In genomic region chr10:69896601-69897000, GRCh38 we compare ENCODE assay signal across 22 cellular contexts.
DNase-seq lines count a peak whose midpoint lies in the region; ATAC-seq, FAIRE-seq and TF ChIP-seq lines count a peak whose summit lies in the region.
"Had no signal": no experiment of that assay in that cellular context is flagged by ENCODE, and none has a peak within 500 bp of the region (broad histone marks: within the 10 kb centered on the region; RNA-seq: fewer than 3 reads in every experiment).

No MANE protein-coding gene starts in this region.

- H3K9ac ChIP-seq in astrocyte (ENCODE audit: low read length): peak overlapping the region; percentile 77

- WGBS in spleen, 5 donors: 83 to 94% (median 85%) methylated on average over 9 to 10 of the region's 10 CpGs
- 62 to 71% methylated on average over 4 to 10 of the region's 10 CpGs for WGBS in upper lobe of left lung, 2 donors

- H3K4me3 Mint-ChIP-seq in astrocyte (ENCODE audit: unreplicated experiment): no peak overlapping the region
- H3K4me3 Mint-ChIP-seq: CD14-positive monocyte; IgD-negative memory B cell; stimulated activated naive CD8-positive, alpha-beta T cell treated with anti-CD3 and anti-CD28 coated beads, Interleukin-15, Interleukin-2, amounts not matched to agents 100 ng/mL and 50 ng/mL, for 24 hours had no signal

- H3K36me3 ChIP-seq in astrocyte (ENCODE audit: insufficient read depth, low read length) (no peaks in the 10 kb centered on the region), spleen (no peaks in the 10 kb centered on the region), upper lobe of left lung (no peaks in the 10 kb centered on the region)
- H3K36me3 ChIP-seq: esophagus muscularis mucosa, left lung, ovary, sigmoid colon had no signal

- H3K4me1 ChIP-seq in astrocyte (ENCODE audit: insufficient read depth, low read length) (peaks cover 10% of the 10 kb centered on the region), spleen (no peaks in the 10 kb centered on the region), upper lobe of left lung (peaks cover 0 to 11% (median 3%) of the 10 kb centered on the region in 4 donors)

- DNase-seq in NCI-H2227 (lab: John Stamatoyannopoulos, UW; ENCODE audit: unreplicated experiment) (peak; percentile 8), NCI-H2227 treated with DMSO at 0.1 percent for 48 hours (lab: John Stamatoyannopoulos, UW) (no peak), astrocyte (ENCODE audit: low read depth) (no peak), myocyte (ENCODE audit: low read depth) (peak; percentile 77), spleen (peak; percentile 68), NK-92 (lab: John Stamatoyannopoulos, UW; ENCODE audit: unreplicated experiment) (no peak), upper lobe of left lung (no peak)
- DNase-seq: activated CD4-positive, alpha-beta T cell treated with anti-CD3 and anti-CD28 coated beads, Interleukin-2, amount 50 U/mL, for 48 hours; cerebellar nuclear complex; effector CD8-positive, alpha-beta T cell; left lung; NCI-H1436 treated with DMSO at 0.1 percent for 48 hours; ovary; SHP77; sigmoid colon had no signal

- H3K4me2 ChIP-seq in astrocyte (ENCODE audit: low read length): no peak overlapping the region

- peaks cover 12% of the 10 kb centered on the region for H3K4me1 Mint-ChIP-seq in astrocyte (ENCODE audit: low read depth, unreplicated experiment)
- H3K4me1 Mint-ChIP-seq: CD14-positive monocyte had no signal

- no peak for TF ChIP-seq POLR2A in spleen (IDR thresholded peaks at IDR 0.05)
- TF ChIP-seq POLR2A in upper lobe of left lung (IDR thresholded peaks at IDR 0.05): no peak

- peaks cover 53% of the 10 kb centered on the region for H3K27me3 Mint-ChIP-seq in astrocyte (ENCODE audit: low read depth, unreplicated experiment)
- H3K27me3 Mint-ChIP-seq: IgD-negative memory B cell; stimulated activated naive CD8-positive, alpha-beta T cell treated with anti-CD3 and anti-CD28 coated beads, Interleukin-15, Interleukin-2, amounts not matched to agents 100 ng/mL and 50 ng/mL, for 24 hours had no signal

- TF ChIP-seq CTCF in astrocyte (IDR thresholded peaks at IDR 0.05; ENCODE audit: insufficient read depth, low read depth, low read length) (no peak), spleen (IDR thresholded peaks at IDR 0.05 in 8 of 11, conservative IDR thresholded peaks at IDR 0.05 in 3 of 11) (no peak), upper lobe of left lung (IDR thresholded peaks at IDR 0.05) (no peak)

- no peaks in the 10 kb centered on the region for H3K36me3 Mint-ChIP-seq in astrocyte (ENCODE audit: low read depth, unreplicated experiment)
- H3K36me3 Mint-ChIP-seq: CD14-positive monocyte, IgD-negative memory B cell had no signal

- no peaks in the 10 kb centered on the region for H4K20me1 ChIP-seq in astrocyte (ENCODE audit: insufficient read depth, low read length)

- no peak for FAIRE-seq in astrocyte (lab: Jason Lieb, UNC)
- FAIRE-seq: A204.1, GM12892 had no signal

- H3K27ac Mint-ChIP-seq in astrocyte (ENCODE audit: unreplicated experiment): no peak overlapping the region
- H3K27ac Mint-ChIP-seq: CD14-positive monocyte; IgD-negative memory B cell; stimulated activated naive CD8-positive, alpha-beta T cell treated with anti-CD3 and anti-CD28 coated beads, Interleukin-15, Interleukin-2, amounts not matched to agents 100 ng/mL and 50 ng/mL, for 24 hours had no signal

- peak overlapping the region; percentile 81 for H3K27ac ChIP-seq in astrocyte (ENCODE audit: low read depth, low read length)
- no peak overlapping the region for H3K27ac ChIP-seq in spleen
- H3K27ac ChIP-seq in upper lobe of left lung: peak overlapping the region in 1 of 4 donors; percentile 21
- H3K27ac ChIP-seq: esophagus muscularis mucosa, left lung, ovary, sigmoid colon had no signal

- H3K27me3 ChIP-seq in astrocyte (ENCODE audit: insufficient read depth, low read length) (no peaks in the 10 kb centered on the region), spleen (replicated peaks in 1 of 7) (peaks cover 0 to 16% (median 0%) of the 10 kb centered on the region in 7 donors), upper lobe of left lung (no peaks in the 10 kb centered on the region)
- H3K27me3 ChIP-seq: esophagus muscularis mucosa, left lung, ovary, sigmoid colon had no signal

- TF ChIP-seq EP300 in upper lobe of left lung (IDR thresholded peaks at IDR 0.05): no peak

- H3K4me3 ChIP-seq in astrocyte (ENCODE audit: insufficient read depth, low read depth, low read length) (no peak overlapping the region), spleen (no peak overlapping the region), upper lobe of left lung (no peak overlapping the region)
- H3K4me3 ChIP-seq: esophagus muscularis mucosa, left lung, ovary, sigmoid colon had no signal

- intact Hi-C loops in spleen (cut with DNase I; ENCODE audit: low total_unique reads): no loop called here

- H3K9me3 ChIP-seq in astrocyte (ENCODE audit: insufficient read depth, low read depth, low read length) (no peaks in the 10 kb centered on the region), spleen (no peaks in the 10 kb centered on the region), upper lobe of left lung (no peaks in the 10 kb centered on the region)
- H3K9me3 ChIP-seq: esophagus muscularis mucosa, left lung, ovary, sigmoid colon had no signal

- peak overlapping the region; percentile 37 for H2AFZ ChIP-seq in astrocyte (ENCODE audit: low read depth, low read length)

- ATAC-seq in GM18502 (IDR thresholded peaks at IDR 0.05; ENCODE audit: poor library complexity, unreplicated experiment) (no peak), upper lobe of left lung (ENCODE audit: low FRiP score in 2 of 2) (no peak)

- no peaks in the 10 kb centered on the region for H3K79me2 ChIP-seq in astrocyte (ENCODE audit: insufficient read depth, low read length)

- H3K9me3 Mint-ChIP-seq in astrocyte (ENCODE audit: unreplicated experiment): peaks cover 8% of the 10 kb centered on the region
- H3K9me3 Mint-ChIP-seq: CD14-positive monocyte; IgD-negative memory B cell; stimulated activated naive CD8-positive, alpha-beta T cell treated with anti-CD3 and anti-CD28 coated beads, Interleukin-15, Interleukin-2, amounts not matched to agents 100 ng/mL and 50 ng/mL, for 24 hours had no signal

Comparison
In these comparisons a context has a peak if more than half of its experiments do, and no peak if none do; other contexts are left out.
1. DNase-seq: peak in NCI-H2227 (single experiment), myocyte (single experiment) and spleen (single experiment); none in NCI-H2227 treated with DMSO at 0.1 percent for 48 hours (single experiment), astrocyte (single experiment), NK-92 (single experiment) and upper lobe of left lung (0 of 2).